17 cellular contexts compared by ENCODE assay signal in genomic region chr11:117685566-117685965, GRCh38.
"Had no signal": no experiment of that assay in that cellular context is flagged by ENCODE, and none has a peak within 500 bp of the region (broad histone marks: within the 10 kb centered on the region; RNA-seq: fewer than 3 reads in every experiment).

No MANE protein-coding gene starts in this region.

- H3K4me2 ChIP-seq: smooth muscle cell had no signal

- H3K4me3 Mint-ChIP-seq: effector memory CD8-positive, alpha-beta T cell; immature natural killer cell; naive thymus-derived CD8-positive, alpha-beta T cell had no signal

- ATAC-seq: effector memory CD8-positive, alpha-beta T cell; gastroesophageal sphincter; naive thymus-derived CD8-positive, alpha-beta T cell; right cardiac atrium had no signal

- H3K27me3 ChIP-seq: esophagus muscularis mucosa, gastroesophageal sphincter, ovary had no signal

- DNase-seq: effector memory CD8-positive, alpha-beta T cell; glutamatergic neuron; immature natural killer cell; left cardiac atrium; mammary epithelial cell; naive thymus-derived CD8-positive, alpha-beta T cell; ovary; right cardiac atrium; stimulated activated CD4-positive, alpha-beta T cell treated with anti-CD3 and anti-CD28 coated beads, Interleukin-2, amount 100 ng/mL, for 48 hours; stimulated activated naive CD4-positive, alpha-beta T cell treated with Interleukin-2 at 50 U/mL for 16 hours; tibial artery had no signal

- H3K9me3 Mint-ChIP-seq: effector memory CD8-positive, alpha-beta T cell; immature natural killer cell; naive thymus-derived CD8-positive, alpha-beta T cell had no signal

- H3K27ac ChIP-seq: epithelial cell of prostate, esophagus muscularis mucosa, gastroesophageal sphincter, ovary, suprapubic skin, tibial artery had no signal

- H3K9me3 ChIP-seq: esophagus muscularis mucosa, gastroesophageal sphincter, ovary, suprapubic skin, tibial artery had no signal

- H3K27ac Mint-ChIP-seq: effector memory CD8-positive, alpha-beta T cell; immature natural killer cell; naive thymus-derived CD8-positive, alpha-beta T cell; progenitor cell of endocrine pancreas had no signal

- H3K4me3 ChIP-seq: esophagus muscularis mucosa, gastroesophageal sphincter, ovary, smooth muscle cell, suprapubic skin, tibial artery had no signal

- H3K36me3 ChIP-seq: esophagus muscularis mucosa, gastroesophageal sphincter, ovary, suprapubic skin, tibial artery had no signal

- H3K4me1 ChIP-seq: suprapubic skin, tibial artery had no signal

- H3K36me3 Mint-ChIP-seq: immature natural killer cell; naive thymus-derived CD8-positive, alpha-beta T cell had no signal

- H3K4me1 Mint-ChIP-seq: immature natural killer cell had no signal
